ENCODE assay signal across 13 cellular contexts in the genomic region with DNA sequence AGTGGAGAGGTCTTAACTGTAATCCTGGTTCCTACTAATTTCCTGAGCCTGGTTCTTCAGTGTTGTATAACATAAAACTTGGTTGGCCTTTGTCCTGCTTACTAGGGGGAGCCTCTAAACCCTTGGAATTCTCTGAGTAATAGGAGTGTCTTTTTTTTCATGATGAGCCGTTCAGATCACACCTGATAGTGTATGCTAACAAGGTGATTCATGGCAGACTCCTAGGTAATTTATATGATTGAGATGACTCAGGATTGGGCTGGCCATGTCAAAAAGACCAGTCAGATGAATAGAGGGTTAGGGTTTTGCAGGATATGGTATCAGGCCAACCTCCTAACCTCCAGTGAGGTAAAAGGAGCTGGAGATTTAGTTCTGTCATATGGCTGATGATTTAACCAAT.
"Had no signal": no experiment of that assay in that cellular context is flagged by ENCODE, and none has a peak within 500 bp of the region (broad histone marks: within the 10 kb centered on the region; RNA-seq: fewer than 3 reads in every experiment).

No MANE protein-coding gene starts in this region.

- H3K36me3 ChIP-seq: gastrocnemius medialis, lower lobe of right lung, prostate gland, upper lobe of right lung had no signal

- H3K27me3 ChIP-seq: gastrocnemius medialis, upper lobe of right lung had no signal

- DNase-seq: activated B cell treated with CpG ODN at 0.5 μM for 24 hours; activated T-cell treated with anti-CD3 and anti-CD28 coated beads, Interleukin-2, amount 50 U/mL, for 4 hours; gastrocnemius medialis; lower lobe of right lung; occipital lobe; stimulated activated CD4-positive, alpha-beta T cell treated with anti-CD3 and anti-CD28 coated beads, Interleukin-2, amount 100 ng/mL, for 24 hours; stimulated activated naive CD4-positive, alpha-beta T cell; upper lobe of right lung had no signal

- ATAC-seq: gastrocnemius medialis; lower lobe of right lung; natural killer cell treated with Interleukin-12 subunit alpha and Interleukin-12 subunit beta and Interleukin-15 and Interleukin-18, amount 100 ng/mL, for 72 hours; sciatic nerve; SK-N-SH treated with all-trans-retinoic acid at 6 μM for 48 hours; upper lobe of right lung had no signal

- H3K4me1 ChIP-seq: lower lobe of right lung, prostate gland, upper lobe of right lung had no signal

- H3K9me3 ChIP-seq: gastrocnemius medialis, prostate gland, upper lobe of right lung had no signal

- H3K4me1 Mint-ChIP-seq: activated B cell treated with CpG ODN at 0.5 μM for 24 hours had no signal

- H3K27me3 Mint-ChIP-seq: natural killer cell treated with Interleukin-12 subunit alpha and Interleukin-12 subunit beta and Interleukin-15 and Interleukin-18, amount 100 ng/mL, for 72 hours had no signal

- H3K4me3 Mint-ChIP-seq: activated B cell treated with CpG ODN at 0.5 μM for 24 hours; activated T-cell treated with anti-CD3 and anti-CD28 coated beads, Interleukin-2, amount 50 U/mL, for 4 hours; natural killer cell treated with Interleukin-12 subunit alpha and Interleukin-12 subunit beta and Interleukin-15 and Interleukin-18, amount 100 ng/mL, for 72 hours; T-helper 1 cell treated with Interleukin-12 subunit alpha and Interleukin-12 subunit beta and Interleukin-4 antibody, amounts not matched to agents 30 μg/mL and 1 μg/mL, for 36 hours had no signal

- H3K36me3 Mint-ChIP-seq: natural killer cell treated with Interleukin-12 subunit alpha and Interleukin-12 subunit beta and Interleukin-15 and Interleukin-18, amount 100 ng/mL, for 72 hours had no signal

- H3K4me3 ChIP-seq: gastrocnemius medialis, lower lobe of right lung, prostate gland, upper lobe of right lung had no signal

- H3K27ac ChIP-seq: gastrocnemius medialis, lower lobe of right lung, prostate gland, upper lobe of right lung had no signal

- H3K27ac Mint-ChIP-seq: activated B cell treated with CpG ODN at 0.5 μM for 24 hours; natural killer cell treated with Interleukin-12 subunit alpha and Interleukin-12 subunit beta and Interleukin-15 and Interleukin-18, amount 100 ng/mL, for 72 hours; T-helper 1 cell treated with Interleukin-12 subunit alpha and Interleukin-12 subunit beta and Interleukin-4 antibody, amounts not matched to agents 30 μg/mL and 1 μg/mL, for 36 hours had no signal
